16 cellular contexts compared by ENCODE assay signal in genomic region chr4:177569443-177569842, GRCh38.
A peak's percentile ranks its signal among the peaks of the same experiment; 100 is the strongest.
DNase-seq lines count a peak whose midpoint lies in the region; TF ChIP-seq lines count a peak whose summit lies in the region.
"Had no signal": no experiment of that assay in that cellular context is flagged by ENCODE, and none has a peak within 500 bp of the region (broad histone marks: within the 10 kb centered on the region; RNA-seq: fewer than 3 reads in every experiment).

No MANE protein-coding gene starts in this region.

- no peak overlapping the region for H3K4ac ChIP-seq in trophoblast cell (ENCODE audit: low read depth, low read length)

- H2AFZ ChIP-seq in trophoblast cell (ENCODE audit: insufficient read depth, low read length, poor library complexity): no peak overlapping the region

- no CpG with 5 or more reads among the region's 1 CpG for WGBS in trophoblast cell (ENCODE audit: extremely low coverage, insufficient coverage, insufficient read length)

- H2BK12ac ChIP-seq in trophoblast cell (ENCODE audit: low read length): no peak overlapping the region

- in situ Hi-C loops in KBM-7 (cut with MboI; ENCODE audit: low pct_unique_long_range_greater_than_20kb, low sequenced_read_pairs): no loop called here

- no peak overlapping the region for H2BK5ac ChIP-seq in trophoblast cell (ENCODE audit: low read depth, low read length, poor library complexity)

- no peaks in the 10 kb centered on the region; the same call in 1 of the 2 replicates for H3K27me3 Mint-ChIP-seq in HFFc6 (ENCODE audit: insufficient read depth)

- H3K79me1 ChIP-seq in trophoblast cell (ENCODE audit: low read length): no peaks in the 10 kb centered on the region

- H3K9me3 ChIP-seq in trophoblast cell (ENCODE audit: insufficient read depth, low read depth, low read length): no peaks in the 10 kb centered on the region
- H3K9me3 ChIP-seq: BLaER1 treated with 17β-estradiol and CSF1 and Interleukin-3, amounts not matched to agents 10 nM and 100 nM had no signal

- H3K79me2 ChIP-seq in trophoblast cell (ENCODE audit: control insufficient read depth, insufficient read depth, low read length, poor library complexity): no peaks in the 10 kb centered on the region

- no peaks in the 10 kb centered on the region for H3K9me3 Mint-ChIP-seq in HFFc6
- H3K9me3 Mint-ChIP-seq: CD8-positive, alpha-beta T cell had no signal

- no peak overlapping the region for H3K14ac ChIP-seq in trophoblast cell (ENCODE audit: low read length)

- POLR2A ChIA-PET in RWPE1 (lab: Yijun Ruan, JAX; ENCODE audit: low non-redundant PET): interaction anchor here (0.6 kb wide), 1 partner anchor 1054 kb away, joined by 7 read pairs; no protein-coding TSS in a partner anchor

- H3K27ac ChIP-seq in trophoblast cell (ENCODE audit: low read depth, low read length) (peak overlapping the region; percentile 21), RWPE1 (no peak overlapping the region)
- H3K27ac ChIP-seq: BLaER1 treated with 17β-estradiol and CSF1 and Interleukin-3, amounts not matched to agents 10 nM and 100 nM had no signal

- no peak overlapping the region for H3K9ac ChIP-seq in trophoblast cell (ENCODE audit: low read length)
- H3K9ac ChIP-seq: BLaER1 treated with 17β-estradiol and CSF1 and Interleukin-3, amounts not matched to agents 10 nM and 100 nM had no signal

- H3K27ac Mint-ChIP-seq in HFFc6: peak overlapping the region; percentile 49
- H3K27ac Mint-ChIP-seq: CD8-positive, alpha-beta T cell had no signal

- H3K27me3 ChIP-seq in trophoblast cell (ENCODE audit: insufficient read depth, low read length): no peaks in the 10 kb centered on the region
- H3K27me3 ChIP-seq: BLaER1 treated with 17β-estradiol and CSF1 and Interleukin-3, amounts not matched to agents 10 nM and 100 nM had no signal

- H3K23ac ChIP-seq in trophoblast cell (ENCODE audit: low read length): no peak overlapping the region

- no peak overlapping the region for H4K12ac ChIP-seq in trophoblast cell (ENCODE audit: low read depth, low read length)

- no peak overlapping the region for H4K8ac ChIP-seq in trophoblast cell (ENCODE audit: low read depth, low read length)

- H3K4me3 ChIP-seq in fibroblast of pulmonary artery (replicated peaks; ENCODE audit: low read depth, low read length) (no peak overlapping the region), trophoblast cell (ENCODE audit: low read depth, low read length) (no peak overlapping the region)
- H3K4me3 ChIP-seq: BLaER1 treated with 17β-estradiol and CSF1 and Interleukin-3, amounts not matched to agents 10 nM and 100 nM had no signal

- H3K36me3 Mint-ChIP-seq in HFFc6 (ENCODE audit: low read depth): no peaks in the 10 kb centered on the region
- H3K36me3 Mint-ChIP-seq: CD8-positive, alpha-beta T cell had no signal

- H3K4me2 ChIP-seq in trophoblast cell (ENCODE audit: low read length): peak overlapping the region; percentile 10
- H3K4me2 ChIP-seq: BLaER1 treated with 17β-estradiol and CSF1 and Interleukin-3, amounts not matched to agents 10 nM and 100 nM had no signal

- H4K91ac ChIP-seq in trophoblast cell (ENCODE audit: low read depth, low read length): no peak overlapping the region

- no peak overlapping the region for H2AK5ac ChIP-seq in trophoblast cell (ENCODE audit: low read length)

- peak overlapping the region; percentile 3; the same call in 1 of the 2 replicates for H3K4me3 Mint-ChIP-seq in HFFc6
- H3K4me3 Mint-ChIP-seq: CD8-positive, alpha-beta T cell had no signal

- peaks cover 0 to 4% of the 10 kb centered on the region in 2 experiments for H3K4me1 ChIP-seq in trophoblast cell (ENCODE audit: control insufficient read depth in 1 of 2, insufficient read depth in 2 of 2, low read length in 2 of 2)

- peaks cover 37% of the 10 kb centered on the region for H3K4me1 Mint-ChIP-seq in HFFc6 (ENCODE audit: low read depth)

- H3K36me3 ChIP-seq in trophoblast cell (ENCODE audit: control insufficient read depth in 1 of 2, insufficient read depth in 2 of 2, low read length in 2 of 2): no peaks in the 10 kb centered on the region
- H3K36me3 ChIP-seq: BLaER1 treated with 17β-estradiol and CSF1 and Interleukin-3, amounts not matched to agents 10 nM and 100 nM had no signal

- TF ChIP-seq CTCF in HFFc6 (IDR thresholded peaks at IDR 0.05) (no peak), fibroblast of pulmonary artery (IDR thresholded peaks at IDR 0.05; ENCODE audit: low read length, missing control alignments) (no peak), RWPE1 (conservative IDR thresholded peaks at IDR 0.05; ENCODE audit: low read depth) (no peak)

- CTCF ChIA-PET in RWPE1 (lab: Yijun Ruan, JAX): interaction anchor here (0.7 kb wide), 1 partner anchor 62 kb away, joined by 7 read pairs; no protein-coding TSS in a partner anchor

- H3K18ac ChIP-seq in trophoblast cell (ENCODE audit: low read length): no peak overlapping the region

- no peak overlapping the region for H2BK120ac ChIP-seq in trophoblast cell (ENCODE audit: insufficient read depth, low read length, poor library complexity)

- DNase-seq in HFFc6 (peak; percentile 0), astrocyte of the hippocampus (ENCODE audit: low read depth, low spot score) (peak; percentile 59), fibroblast of pulmonary artery (ENCODE audit: low read depth) (peak; percentile 45), trophoblast cell (peak in 1 of 2 donors; percentile 37), KBM-7 (no peak), epidermal melanocyte (ENCODE audit: insufficient read length, low spot score) (no peak), RWPE1 (ENCODE audit: low spot score) (no peak), NOMO-1 (lab: John Stamatoyannopoulos, UW; ENCODE audit: unreplicated experiment in 2 of 2) (no peak)
- DNase-seq: CD8-positive, alpha-beta T cell; DND-41; NCI-H1092 treated with DMSO at 0.1 percent for 48 hours; NCI-H146; NCI-H2029; NCI-H2227 treated with DMSO at 0.1 percent for 48 hours; NCI-H510A had no signal

Comparison
In these comparisons a context has a peak if more than half of its experiments do, and no peak if none do; other contexts are left out.
1. DNase-seq: peak in HFFc6 (single experiment), astrocyte of the hippocampus (single experiment) and fibroblast of pulmonary artery (single experiment); none in KBM-7 (single experiment), epidermal melanocyte (single experiment), RWPE1 (single experiment) and NOMO-1 (0 of 2).